ENCODE assay signal across 8 cellular contexts in genomic region chr2:74845991-74846390, GRCh38. TPM values are rescaled to one million over a fixed set of nuclear protein-coding genes. Genes with fewer than 3 reads are reported as not detected.
DNase-seq lines count a peak whose midpoint lies in the region; ATAC-seq and TF ChIP-seq lines count a peak whose summit lies in the region.

No MANE protein-coding gene starts in this region.

- H3K4me1 Mint-ChIP-seq in activated T-cell treated with anti-CD3 and anti-CD28 coated beads, Interleukin-2, amount 50 U/mL, for 4 hours (ENCODE audit: low read depth): peaks cover 98% of the 10 kb centered on the region

- H3K27ac ChIP-seq in Peyer's patch (peak overlapping the region in 3 of 4 donors; percentile 39 to 90 (median 86)), suprapubic skin (peak overlapping the region; percentile 75), ovary (no peak overlapping the region)

- intact Hi-C loops in ovary (cut with DNase I): no loop called here

- H3K4me3 ChIP-seq in Peyer's patch (no peak overlapping the region), fibroblast of the aortic adventitia (ENCODE audit: low read depth, low read length) (no peak overlapping the region), suprapubic skin (no peak overlapping the region), ovary (no peak overlapping the region)

- WGBS in suprapubic skin: 30% methylated on average over 2 of the region's 2 CpGs
- WGBS in ovary, 3 donors: 58 to 81% (median 59%) methylated on average over 2 of the region's 2 CpGs

- H3K9me3 ChIP-seq in Peyer's patch: no peaks in the 10 kb centered on the region
- no peaks in the 10 kb centered on the region for H3K9me3 ChIP-seq in suprapubic skin
- H3K9me3 ChIP-seq in ovary: no peaks in the 10 kb centered on the region

- TF ChIP-seq POLR2A in Peyer's patch (IDR thresholded peaks at IDR 0.05) (no peak), suprapubic skin (IDR thresholded peaks at IDR 0.05) (no peak), ovary (IDR thresholded peaks at IDR 0.05) (no peak)

- no peak for TF ChIP-seq CTCF in Peyer's patch (IDR thresholded peaks at IDR 0.05)
- TF ChIP-seq CTCF in fibroblast of the aortic adventitia (IDR thresholded peaks at IDR 0.05; ENCODE audit: insufficient read depth, low read length): no peak
- TF ChIP-seq CTCF in suprapubic skin (IDR thresholded peaks at IDR 0.05): no peak
- no peak for TF ChIP-seq CTCF in ovary (IDR thresholded peaks at IDR 0.05)

- no peaks in the 10 kb centered on the region for H3K27me3 ChIP-seq in Peyer's patch
- H3K27me3 ChIP-seq in suprapubic skin: no peaks in the 10 kb centered on the region
- no peaks in the 10 kb centered on the region for H3K27me3 ChIP-seq in ovary

- no peak for DNase-seq in activated T-cell treated with anti-CD3 and anti-CD28 coated beads, Interleukin-2, amount 50 U/mL, for 4 hours
- DNase-seq in activated T-cell treated with anti-CD3 and anti-CD28 coated beads, Interleukin-2, amount 50 U/mL, for 1 hour: no peak
- DNase-seq in Peyer's patch (no peak), fibroblast of the aortic adventitia (ENCODE audit: low read depth) (peak; percentile 87), suprapubic skin (ENCODE audit: low spot score in 2 of 2) (no peak), amygdala (lab: John Stamatoyannopoulos, UW) (no peak), ovary (no peak)

- ATAC-seq in activated T-cell treated with anti-CD3 and anti-CD28 coated beads, Interleukin-2, amount 50 U/mL, for 4 hours: no peak
- no peak for ATAC-seq in GM19452 (IDR thresholded peaks at IDR 0.05; ENCODE audit: unreplicated experiment)

- no peaks in the 10 kb centered on the region for H3K27me3 Mint-ChIP-seq in activated T-cell treated with anti-CD3 and anti-CD28 coated beads, Interleukin-2, amount 50 U/mL, for 4 hours (ENCODE audit: low read depth)

- TF ChIP-seq EP300 in suprapubic skin (IDR thresholded peaks at IDR 0.05) (no peak), ovary (IDR thresholded peaks at IDR 0.05) (no peak)

- H3K4me1 ChIP-seq in Peyer's patch (peaks cover 12 to 67% (median 18%) of the 10 kb centered on the region in 4 donors), suprapubic skin (peaks cover 77% of the 10 kb centered on the region), ovary (ENCODE audit: insufficient read depth) (peaks cover 59% of the 10 kb centered on the region)

- no peaks in the 10 kb centered on the region for H3K36me3 ChIP-seq in Peyer's patch
- H3K36me3 ChIP-seq in suprapubic skin: no peaks in the 10 kb centered on the region
- H3K36me3 ChIP-seq in ovary: no peaks in the 10 kb centered on the region

- H3K9me3 Mint-ChIP-seq in activated T-cell treated with anti-CD3 and anti-CD28 coated beads, Interleukin-2, amount 50 U/mL, for 4 hours: no peaks in the 10 kb centered on the region

- peak overlapping the region; percentile 24 for H3K4me3 Mint-ChIP-seq in activated T-cell treated with anti-CD3 and anti-CD28 coated beads, Interleukin-2, amount 50 U/mL, for 4 hours

- peaks cover 4% of the 10 kb centered on the region for H3K36me3 Mint-ChIP-seq in activated T-cell treated with anti-CD3 and anti-CD28 coated beads, Interleukin-2, amount 50 U/mL, for 4 hours (ENCODE audit: insufficient read depth)

RNA-seq across cellular contexts. Expression of gene HK2, which starts 12.1 kb away (rescaled TPM):
- 100 to 1,000 TPM; 108 to 111 (median 110) TPM for total RNA-seq in activated T-cell treated with anti-CD3 and anti-CD28 coated beads, Interleukin-2, amount 50 U/mL, for 4 hours
- total RNA-seq in Peyer's patch (10 to 100 TPM in 3 of 4 donors, 1 to 10 TPM in 1; 9.9 to 39.9 (median 24.8) TPM), fibroblast of the aortic adventitia (ENCODE audit: low replicate concordance) (20.0 and 35.4 TPM in 2 replicates), suprapubic skin (10 to 100 TPM in 3 of 4 donors, 1 to 10 TPM in 1; 9.3 to 24.4 (median 15.1) TPM), ovary (10 to 100 TPM; 11.8 to 39.4 (median 28.9) TPM)
- 10 to 100 TPM; 19.0 to 46.7 TPM for polyA plus RNA-seq in ovary

Comparison
In these comparisons a context has a peak if more than half of its experiments do, and no peak if none do; other contexts are left out.
1. H3K27ac ChIP-seq: peak in Peyer's patch (3 of 4) and suprapubic skin (single experiment); none in ovary (0 of 2).